In the genomic region with DNA sequence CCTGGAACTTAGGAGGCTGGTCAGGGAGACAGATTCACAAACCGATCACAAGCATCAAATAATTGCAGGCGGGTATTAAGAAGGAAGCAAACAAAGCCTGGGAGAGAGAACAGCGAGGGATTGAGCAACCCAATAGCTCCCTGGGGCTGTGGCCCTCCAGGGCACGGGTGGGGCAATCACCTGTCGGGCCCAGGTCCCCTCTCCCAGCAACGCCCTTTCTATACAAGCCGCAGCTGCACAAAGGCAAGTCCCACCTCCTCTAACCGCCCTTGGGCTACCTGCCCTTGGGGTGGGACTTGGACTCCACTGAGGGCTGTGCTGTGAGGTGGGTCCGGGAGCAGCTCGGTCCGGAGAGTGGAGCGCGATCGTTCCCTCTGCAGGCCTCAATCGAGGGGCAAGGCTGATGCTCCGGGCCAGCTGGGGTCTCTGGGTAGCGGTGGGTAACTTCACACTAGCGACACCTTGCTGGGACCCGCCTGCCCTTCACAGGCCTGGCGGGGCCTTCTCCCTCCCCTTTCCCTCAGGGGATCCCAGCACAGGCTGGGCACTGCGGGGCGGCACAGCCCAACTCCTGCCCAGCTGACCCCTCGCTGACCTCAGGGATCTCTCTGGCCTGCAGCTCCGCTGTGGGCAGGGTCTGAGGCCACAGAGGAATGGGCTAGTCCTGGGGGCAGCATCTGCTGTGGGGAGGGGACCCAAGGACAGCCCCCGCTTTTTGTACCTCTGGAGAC, we compare ENCODE assay signal across 8 cellular contexts. TPM values are rescaled to one million over a fixed set of nuclear protein-coding genes. Genes with fewer than 3 reads are reported as not detected.
DNase-seq lines count a peak whose midpoint lies in the region; ATAC-seq lines count a peak whose summit lies in the region.

No MANE protein-coding gene starts in this region.

- H3K4me3 Mint-ChIP-seq in activated CD4-positive, alpha-beta memory T cell treated with anti-CD3 and anti-CD28 coated beads, Interleukin-2, amount 10 ng/mL, durations not matched to agents 7 days and 5 days: peak overlapping the region; percentile 74
- H3K4me3 Mint-ChIP-seq in stimulated activated memory B cell treated with anti-CD40 and anti-IgM and Interleukin-4, amounts not matched to agents 10 μg/mL and 1 μg/mL and 100 μg/mL, for 72 hours: peak overlapping the region; percentile 96

- peak; percentile 32 for DNase-seq in stimulated activated CD4-positive, alpha-beta T cell treated with anti-CD3 and anti-CD28 coated beads, Interleukin-15, amount 100 ng/mL, for 24 hours
- DNase-seq in stimulated activated CD4-positive, alpha-beta T cell treated with anti-CD3 and anti-CD28 coated beads, Interleukin-12 subunit alpha, Interleukin-12 subunit beta, amount 100 ng/mL, for 4 hours: no peak
- no peak for DNase-seq in activated CD4-positive, alpha-beta memory T cell treated with anti-CD3 and anti-CD28 coated beads, Interleukin-2, amount 10 ng/mL, durations not matched to agents 7 days and 5 days
- DNase-seq in activated CD4-positive, CD25-positive, alpha-beta regulatory T cell (lab: John Stamatoyannopoulos, UW): no peak

- peak overlapping the region; percentile 89 for H3K4me3 ChIP-seq in iPS-11a (ENCODE audit: low read depth, low read length)

- no peaks in the 10 kb centered on the region for H3K27me3 Mint-ChIP-seq in activated CD4-positive, alpha-beta memory T cell treated with anti-CD3 and anti-CD28 coated beads, Interleukin-2, amount 10 ng/mL, durations not matched to agents 7 days and 5 days
- no peaks in the 10 kb centered on the region for H3K27me3 Mint-ChIP-seq in stimulated activated memory B cell treated with anti-CD40 and anti-IgM and Interleukin-4, amounts not matched to agents 10 μg/mL and 1 μg/mL and 100 μg/mL, for 72 hours

- peaks cover 66% of the 10 kb centered on the region for H3K36me3 Mint-ChIP-seq in activated CD4-positive, alpha-beta memory T cell treated with anti-CD3 and anti-CD28 coated beads, Interleukin-2, amount 10 ng/mL, durations not matched to agents 7 days and 5 days (ENCODE audit: low read depth)
- H3K36me3 Mint-ChIP-seq in stimulated activated memory B cell treated with anti-CD40 and anti-IgM and Interleukin-4, amounts not matched to agents 10 μg/mL and 1 μg/mL and 100 μg/mL, for 72 hours: peaks cover 41% of the 10 kb centered on the region

- no peak for ATAC-seq in stimulated activated memory B cell treated with anti-CD40 and anti-IgM and Interleukin-4, amounts not matched to agents 10 μg/mL and 1 μg/mL and 100 μg/mL, for 72 hours
- ATAC-seq in GM21576 (IDR thresholded peaks at IDR 0.05; ENCODE audit: unreplicated experiment) (no peak), HG02981 (IDR thresholded peaks at IDR 0.05; ENCODE audit: unreplicated experiment) (no peak)

- CTCF ChIA-PET in activated CD4-positive, alpha-beta memory T cell treated with anti-CD3 and anti-CD28 coated beads, Interleukin-2, amount 10 ng/mL, durations not matched to agents 7 days and 5 days (lab: Charles Lee): interaction anchor here (1.7 to 12.2 kb wide), 6 partner anchors 14 to 93 kb away, joined by 5 to 465 read pairs (median 10); partner anchors contain the start of genes C12orf57, PTPN6, RNU7-1 and SPSB2

- no peaks in the 10 kb centered on the region for H3K9me3 Mint-ChIP-seq in activated CD4-positive, alpha-beta memory T cell treated with anti-CD3 and anti-CD28 coated beads, Interleukin-2, amount 10 ng/mL, durations not matched to agents 7 days and 5 days
- H3K9me3 Mint-ChIP-seq in stimulated activated memory B cell treated with anti-CD40 and anti-IgM and Interleukin-4, amounts not matched to agents 10 μg/mL and 1 μg/mL and 100 μg/mL, for 72 hours: no peaks in the 10 kb centered on the region

- H3K4me1 Mint-ChIP-seq in activated CD4-positive, alpha-beta memory T cell treated with anti-CD3 and anti-CD28 coated beads, Interleukin-2, amount 10 ng/mL, durations not matched to agents 7 days and 5 days: peaks cover 85% of the 10 kb centered on the region
- peaks cover 77% of the 10 kb centered on the region for H3K4me1 Mint-ChIP-seq in stimulated activated memory B cell treated with anti-CD40 and anti-IgM and Interleukin-4, amounts not matched to agents 10 μg/mL and 1 μg/mL and 100 μg/mL, for 72 hours

- POLR2A ChIA-PET in activated CD4-positive, alpha-beta memory T cell treated with anti-CD3 and anti-CD28 coated beads, Interleukin-2, amount 10 ng/mL, durations not matched to agents 7 days and 5 days (lab: Charles Lee): interaction anchor here (1.0 to 13.2 kb wide), 14 partner anchors 8 to 210 kb away, joined by 3 to 1188 read pairs (median 13); partner anchors contain the start of genes ATN1, C12orf57, C1RL and CDCA3

- H3K27ac Mint-ChIP-seq in activated CD4-positive, alpha-beta memory T cell treated with anti-CD3 and anti-CD28 coated beads, Interleukin-2, amount 10 ng/mL, durations not matched to agents 7 days and 5 days: peak overlapping the region; percentile 99
- peak overlapping the region; percentile 98 for H3K27ac Mint-ChIP-seq in stimulated activated memory B cell treated with anti-CD40 and anti-IgM and Interleukin-4, amounts not matched to agents 10 μg/mL and 1 μg/mL and 100 μg/mL, for 72 hours

RNA-seq across cellular contexts. Expression of gene PHB2, which starts 8.0 kb away (rescaled TPM):
- total RNA-seq in activated CD4-positive, alpha-beta memory T cell treated with anti-CD3 and anti-CD28 coated beads, Interleukin-2, amount 10 ng/mL, durations not matched to agents 7 days and 5 days: 100 to 1,000 TPM; 194 to 196 TPM

RNA-seq across cellular contexts. Expression of gene EMG1, which starts 8.3 kb away (rescaled TPM):
- 10 to 100 TPM; 39.4 to 50.2 TPM for total RNA-seq in activated CD4-positive, alpha-beta memory T cell treated with anti-CD3 and anti-CD28 coated beads, Interleukin-2, amount 10 ng/mL, durations not matched to agents 7 days and 5 days

RNA-seq across cellular contexts. Expression of gene PTPN6, which starts 11.3 kb away (rescaled TPM):
- total RNA-seq in activated CD4-positive, alpha-beta memory T cell treated with anti-CD3 and anti-CD28 coated beads, Interleukin-2, amount 10 ng/mL, durations not matched to agents 7 days and 5 days: 100 to 1,000 TPM; 295 to 299 TPM

RNA-seq across cellular contexts. Expression of gene C12orf57, which starts 18.6 kb away (rescaled TPM):
- 100 to 1,000 TPM; 141 TPM for total RNA-seq in activated CD4-positive, alpha-beta memory T cell treated with anti-CD3 and anti-CD28 coated beads, Interleukin-2, amount 10 ng/mL, durations not matched to agents 7 days and 5 days

RNA-seq across cellular contexts. Expression of gene RNU7-1, which starts 18.8 kb away (rescaled TPM):
- total RNA-seq in activated CD4-positive, alpha-beta memory T cell treated with anti-CD3 and anti-CD28 coated beads, Interleukin-2, amount 10 ng/mL, durations not matched to agents 7 days and 5 days: not detected
